Comparison of ENCODE assay signal across 12 cellular contexts in the genomic region with DNA sequence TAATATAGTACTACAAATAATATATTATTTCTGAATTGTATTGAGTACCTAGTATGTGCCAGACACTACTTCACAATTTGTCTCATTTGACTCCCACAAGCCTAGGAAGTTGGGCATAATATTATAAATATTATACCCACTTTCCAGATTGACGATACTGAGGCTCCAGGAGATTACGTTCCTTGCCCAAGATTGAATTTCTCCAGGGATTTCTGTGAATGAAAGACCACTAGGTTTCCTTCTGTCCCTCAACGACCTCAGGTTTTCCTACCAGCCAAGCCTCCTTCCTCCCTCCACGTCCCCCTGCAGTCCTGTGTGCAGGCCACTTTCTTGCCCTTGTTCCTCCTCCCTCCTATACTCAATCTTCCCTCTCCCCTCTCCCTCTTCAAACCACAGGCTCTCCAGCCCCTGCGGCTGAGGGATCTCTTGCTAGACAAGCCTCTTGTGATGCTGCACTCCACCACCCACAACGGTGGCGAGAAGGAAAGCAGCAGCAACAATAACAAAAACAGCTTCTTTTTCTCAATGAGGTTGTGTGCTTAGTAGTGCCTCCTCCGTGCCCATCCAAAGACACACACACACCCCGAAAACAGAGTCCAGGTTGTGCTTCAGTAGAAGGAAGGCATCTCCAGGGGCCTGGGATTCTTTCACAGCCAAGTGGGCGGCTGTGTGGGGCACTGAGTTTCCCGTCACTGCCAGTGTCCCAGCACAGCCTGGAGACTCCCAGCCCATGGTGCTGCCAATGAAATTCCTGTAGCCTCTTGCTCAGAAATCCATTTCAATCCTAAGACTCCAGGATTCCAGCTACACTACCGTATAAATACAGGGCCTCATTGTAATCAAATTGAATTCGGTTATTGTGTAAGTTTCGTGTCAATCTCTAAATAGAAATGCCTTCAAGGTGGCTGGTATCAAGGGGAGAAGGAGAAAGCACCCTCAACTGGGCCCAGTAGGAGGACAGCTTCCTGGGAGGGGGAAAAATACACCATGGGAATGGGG.
DNase-seq lines count a peak whose midpoint lies in the region; ATAC-seq, FAIRE-seq and TF ChIP-seq lines count a peak whose summit lies in the region.
"Had no signal": no experiment of that assay in that cellular context is flagged by ENCODE, and none has a peak within 500 bp of the region (broad histone marks: within the 10 kb centered on the region; RNA-seq: fewer than 3 reads in every experiment).

No MANE protein-coding gene starts in this region.

- peak overlapping the region; percentile 35 for H3K27ac Mint-ChIP-seq in osteocyte (ENCODE audit: unreplicated experiment)
- H3K27ac Mint-ChIP-seq in activated naive CD8-positive, alpha-beta T cell treated with anti-CD3 and anti-CD28 coated beads for 36 hours: no peak overlapping the region
- H3K27ac Mint-ChIP-seq: activated CD8-positive, alpha-beta T cell treated with anti-CD3 and anti-CD28 coated beads, Interleukin-2, amount 10 ng/mL, durations not matched to agents 7 days and 5 days had no signal

- peak overlapping the region; percentile 68; the same call in 1 of the 2 replicates for H2BK12ac ChIP-seq in H1 (ENCODE audit: low read depth, low read length)

- H3K23me2 ChIP-seq in H1 (ENCODE audit: low read depth, low read length): peaks cover 23% of the 10 kb centered on the region; the same call in 1 of the 2 replicates

- in situ Hi-C loops in HepG2 (cut with HindIII; ENCODE audit: extremely low pct_ligation_motif_present, low pct_unique_long_range_greater_than_20kb): loop anchor here (5.0 kb wide), 2 partner anchors 117 to 162 kb away; partner anchors contain the start of gene FOXP4

- TF ChIP-seq RAD21 in HepG2 (CRISPR knock-in tag; IDR thresholded peaks at IDR 0.05): no peak
- TF ChIP-seq RAD21 in H1 (IDR thresholded peaks at IDR 0.05 in 1 of 2, conservative IDR thresholded peaks at IDR 0.05 in 1 of 2; ENCODE audit: low read depth in 2 of 2, low read length in 2 of 2): no peak

- TF ChIP-seq POLR2A in HepG2 (IDR thresholded peaks at IDR 0.05; ENCODE audit: insufficient read depth in 1 of 2, low read depth in 2 of 2, low read length in 2 of 2) (no peak), right lobe of liver (IDR thresholded peaks at IDR 0.05) (no peak), H1 (IDR thresholded peaks at IDR 0.05; ENCODE audit: control extremely low read depth in 1 of 2, low read depth in 2 of 2, low read length in 2 of 2) (no peak)

- no peak overlapping the region for H3K4ac ChIP-seq in H1 (replicated peaks; ENCODE audit: insufficient read length, low read depth, low read length)

- no peak overlapping the region for H2BK5ac ChIP-seq in H1 (ENCODE audit: low read depth, low read length)

- TF ChIP-seq EP300 in HepG2 (IDR thresholded peaks at IDR 0.05; ENCODE audit: low read depth in 2 of 2, low read length in 2 of 2): no peak
- TF ChIP-seq EP300 in HepG2 (CRISPR knock-in tag; IDR thresholded peaks at IDR 0.05; ENCODE audit: borderline replicate concordance): no peak
- TF ChIP-seq EP300 in H1 (IDR thresholded peaks at IDR 0.05; ENCODE audit: borderline replicate concordance in 1 of 2, low read depth in 2 of 2, low read length in 2 of 2): no peak

- no peaks in the 10 kb centered on the region for H3K36me3 Mint-ChIP-seq in osteocyte (ENCODE audit: unreplicated experiment)
- H3K36me3 Mint-ChIP-seq in activated naive CD8-positive, alpha-beta T cell treated with anti-CD3 and anti-CD28 coated beads for 36 hours: no peaks in the 10 kb centered on the region
- H3K36me3 Mint-ChIP-seq: CD8-positive, alpha-beta memory T cell had no signal

- BruUV-seq in HepG2 (replicated peaks; lab: Mats Ljungman, UMichigan): no TSS peak

- H3K9me3 ChIP-seq in HepG2 (ENCODE audit: low read length) (no peaks in the 10 kb centered on the region), right lobe of liver (no peaks in the 10 kb centered on the region), H1 (ENCODE audit: insufficient read depth in 2 of 2, low read depth in 1 of 2, low read length in 1 of 2) (no peaks in the 10 kb centered on the region)

- no peaks in the 10 kb centered on the region for H3K9me3 Mint-ChIP-seq in osteocyte (ENCODE audit: unreplicated experiment)
- no peaks in the 10 kb centered on the region for H3K9me3 Mint-ChIP-seq in activated naive CD8-positive, alpha-beta T cell treated with anti-CD3 and anti-CD28 coated beads for 36 hours
- H3K9me3 Mint-ChIP-seq: CD8-positive, alpha-beta memory T cell had no signal

- no peak overlapping the region for H3K56ac ChIP-seq in H1 (replicated peaks; ENCODE audit: insufficient read length, low read depth, low read length)

- no peak overlapping the region for H3K27ac ChIP-seq in HepG2 (ENCODE audit: extremely low read length, insufficient read depth, low read length)
- no peak overlapping the region for H3K27ac ChIP-seq in right lobe of liver
- no peak overlapping the region for H3K27ac ChIP-seq in H1 (ENCODE audit: low read depth, low read length)
- H3K27ac ChIP-seq: PC-9 had no signal

- H3K4me3 Mint-ChIP-seq in osteocyte (ENCODE audit: unreplicated experiment): no peak overlapping the region
- no peak overlapping the region for H3K4me3 Mint-ChIP-seq in activated naive CD8-positive, alpha-beta T cell treated with anti-CD3 and anti-CD28 coated beads for 36 hours
- H3K4me3 Mint-ChIP-seq: activated CD8-positive, alpha-beta T cell treated with anti-CD3 and anti-CD28 coated beads, Interleukin-2, amount 10 ng/mL, durations not matched to agents 7 days and 5 days had no signal

- whole genome bisulfite sequencing in HepG2 (ENCODE audit: low lambda C conversion rate): 47% methylated on average over 14 of the region's 14 CpGs
- WGBS in right lobe of liver (ENCODE audit: insufficient coverage, low coverage, low lambda C conversion rate, missing lambda C conversion rate): 65% methylated on average over 11 of the region's 14 CpGs
- 58% methylated on average over 13 of the region's 14 CpGs; no CpG with 5 or more reads in 1 of the 2 experiments for WGBS in H1 (ENCODE audit: extremely low coverage in 1 of 2, insufficient coverage in 1 of 2, insufficient read length in 1 of 2, insufficient replicate concordance in 2 of 2, low coverage in 1 of 2, low lambda C conversion rate in 2 of 2, missing lambda C conversion rate in 1 of 2), 2 experiments

- H2BK20ac ChIP-seq in H1 (ENCODE audit: low read length): peak overlapping the region; percentile 1; the same call in 1 of the 2 replicates

- H4K5ac ChIP-seq in H1 (ENCODE audit: insufficient read length, low read depth, low read length): no peak overlapping the region

- H3K79me1 ChIP-seq in H1 (ENCODE audit: low read depth, low read length): no peaks in the 10 kb centered on the region

- ATAC-seq in HepG2 (no peak), right lobe of liver (no peak), GM21515 (IDR thresholded peaks at IDR 0.05; ENCODE audit: unreplicated experiment) (no peak)
- ATAC-seq: activated CD8-positive, alpha-beta T cell treated with anti-CD3 and anti-CD28 coated beads, Interleukin-2, amount 10 ng/mL, durations not matched to agents 7 days and 5 days had no signal

- intact Hi-C loops in HepG2 (cut with micrococcal nuclease; ENCODE audit: unreplicated experiment): no loop called here
- intact Hi-C loops in right lobe of liver (cut with DNase I): loop anchor here in 1 of 2 donors (10.0 kb wide), 1 partner anchor 165 kb away; no protein-coding TSS in a partner anchor

- H2AFZ ChIP-seq in HepG2 (ENCODE audit: low read length) (no peak overlapping the region), H1 (ENCODE audit: low read length) (no peak overlapping the region)
- H2AFZ ChIP-seq: PC-9 had no signal

- H3K4me2 ChIP-seq in HepG2 (ENCODE audit: low read depth, low read length): no peak overlapping the region
- peak overlapping the region in 1 of 2 experiments; percentile 86; a peak in 2 of 4 replicates for H3K4me2 ChIP-seq in H1 (ENCODE audit: insufficient read depth in 1 of 2, low read depth in 2 of 2, low read length in 2 of 2)

- H2AK5ac ChIP-seq in H1 (ENCODE audit: low read depth, low read length): no peak overlapping the region

- POLR2A ChIA-PET in HepG2 (lab: Yijun Ruan, JAX) (no interaction called here), H1 (lab: Charles Lee; ENCODE audit: partially characterized antibody) (interaction anchor here (0.5 to 1.6 kb wide), 6 partner anchors 9 to 481 kb away, joined by 3 to 4 read pairs (median 3); no protein-coding TSS in a partner anchor)

- H3K4me3 ChIP-seq in HepG2 (replicated peaks in 1 of 3; ENCODE audit: insufficient read depth in 1 of 3, low read depth in 2 of 3, low read length in 3 of 3) (no peak overlapping the region), right lobe of liver (no peak overlapping the region), H1 (ENCODE audit: extremely low read depth in 1 of 4, insufficient read depth in 2 of 4, low read depth in 3 of 4, low read length in 4 of 4) (no peak overlapping the region)
- H3K4me3 ChIP-seq: PC-9 had no signal

- FAIRE-seq in HepG2 (lab: Jason Lieb, UNC): no peak
- no peak for FAIRE-seq in H1 (lab: Jason Lieb, UNC)
- FAIRE-seq: small intestine had no signal

- H4K8ac ChIP-seq in H1 (ENCODE audit: extremely low read depth, insufficient read depth, low read length): no peak overlapping the region

- H3K9ac ChIP-seq in HepG2 (ENCODE audit: insufficient read depth, low read depth, low read length): no peak overlapping the region
- H3K9ac ChIP-seq in H1 (replicated peaks in 1 of 4; ENCODE audit: extremely low read depth in 1 of 4, low read depth in 3 of 4, low read length in 3 of 4): no peak overlapping the region

- no peak overlapping the region for H3K14ac ChIP-seq in H1 (ENCODE audit: insufficient read length)

- H3K27me3 Mint-ChIP-seq in osteocyte (ENCODE audit: unreplicated experiment): no peaks in the 10 kb centered on the region
- H3K27me3 Mint-ChIP-seq in activated naive CD8-positive, alpha-beta T cell treated with anti-CD3 and anti-CD28 coated beads for 36 hours: peaks cover 34% of the 10 kb centered on the region

- H4K91ac ChIP-seq in H1 (replicated peaks; ENCODE audit: insufficient read length, low read length): no peak overlapping the region

- H2BK120ac ChIP-seq in H1 (replicated peaks; ENCODE audit: low read depth, low read length): no peak overlapping the region

- peak overlapping the region; percentile 83; the same call in 1 of the 2 replicates for H2BK15ac ChIP-seq in H1 (ENCODE audit: low read length)

- H4K20me1 ChIP-seq in HepG2 (ENCODE audit: insufficient read depth, low read length): no peaks in the 10 kb centered on the region
- H4K20me1 ChIP-seq in H1 (replicated peaks in 1 of 2; ENCODE audit: control insufficient read depth in 1 of 2, insufficient read depth in 2 of 2, low read length in 2 of 2): peaks cover 0 to 2% of the 10 kb centered on the region in 2 experiments

- H3K23ac ChIP-seq in H1 (ENCODE audit: insufficient read length): no peak overlapping the region

- H3K79me2 ChIP-seq in HepG2 (ENCODE audit: insufficient read depth, low read length) (no peaks in the 10 kb centered on the region), H1 (ENCODE audit: control insufficient read depth in 1 of 2, insufficient read depth in 2 of 2, low read length in 2 of 2) (no peaks in the 10 kb centered on the region)

- H3K18ac ChIP-seq in H1 (ENCODE audit: extremely low read depth, low read length): peak overlapping the region; percentile 26

- no peak for TF ChIP-seq CTCF in HepG2 (CRISPR knock-in tag; IDR thresholded peaks at IDR 0.05)
- no peak for TF ChIP-seq CTCF in right lobe of liver (IDR thresholded peaks at IDR 0.05)
- TF ChIP-seq CTCF in H1 (IDR thresholded peaks at IDR 0.05; ENCODE audit: control extremely low read depth in 1 of 3, insufficient read depth in 1 of 3, low read depth in 1 of 3, low read length in 3 of 3): no peak
- TF ChIP-seq CTCF in osteocyte (IDR thresholded peaks at IDR 0.05): no peak

- DNase-seq in HepG2 (ENCODE audit: low spot score) (no peak), right lobe of liver (no peak), H1 (ENCODE audit: low read depth in 1 of 2, low spot score in 2 of 2) (no peak), osteocyte (ENCODE audit: extremely low spot score, unreplicated experiment) (no peak), SIG-M5 (lab: John Stamatoyannopoulos, UW) (no peak)
- DNase-seq in stimulated activated CD4-positive, alpha-beta T cell treated with anti-CD3 and anti-CD28 coated beads, Interleukin-12 subunit alpha, Interleukin-12 subunit beta, amount 100 ng/mL, for 4 hours: no peak
- DNase-seq in activated naive CD8-positive, alpha-beta T cell treated with anti-CD3 and anti-CD28 coated beads for 36 hours: no peak
- DNase-seq: activated CD8-positive, alpha-beta T cell treated with anti-CD3 and anti-CD28 coated beads, Interleukin-2, amount 10 ng/mL, durations not matched to agents 7 days and 5 days; CD8-positive, alpha-beta memory T cell; small intestine had no signal

- no peaks in the 10 kb centered on the region for H3K36me3 ChIP-seq in HepG2 (replicated peaks in 1 of 2; ENCODE audit: control insufficient read depth in 1 of 2, insufficient read depth in 2 of 2, low read length in 2 of 2)
- H3K36me3 ChIP-seq in right lobe of liver: no peaks in the 10 kb centered on the region
- no peaks in the 10 kb centered on the region for H3K36me3 ChIP-seq in H1 (ENCODE audit: control insufficient read depth in 2 of 4, insufficient read depth in 4 of 4, low read length in 3 of 4)

- peaks cover 3 to 40% of the 10 kb centered on the region in 2 experiments; a peak in 4 of 5 replicates for H3K27me3 ChIP-seq in HepG2 (ENCODE audit: control insufficient read depth in 1 of 2, insufficient read depth in 2 of 2, low read length in 2 of 2)
- no peaks in the 10 kb centered on the region for H3K27me3 ChIP-seq in right lobe of liver
- peaks cover 21 to 63% (median 53%) of the 10 kb centered on the region in 4 experiments for H3K27me3 ChIP-seq in H1 (replicated peaks in 1 of 4; ENCODE audit: control insufficient read depth in 3 of 4, extremely low read depth in 1 of 4, insufficient read depth in 3 of 4, low read length in 3 of 4)

- H3K4me1 Mint-ChIP-seq in osteocyte (ENCODE audit: unreplicated experiment): peaks cover 31% of the 10 kb centered on the region
- peaks cover 20% of the 10 kb centered on the region for H3K4me1 Mint-ChIP-seq in activated naive CD8-positive, alpha-beta T cell treated with anti-CD3 and anti-CD28 coated beads for 36 hours

- CTCF ChIA-PET in HepG2 (lab: Yijun Ruan, JAX; ENCODE audit: low intra/inter-chr PET ratio, low total read pairs) (no interaction called here), H1 (lab: Charles Lee; ENCODE audit: partially characterized antibody) (interaction anchor here (0.9 to 18.6 kb wide), 8 partner anchors 14 to 253 kb away, joined by 3 to 361 read pairs (median 6); no protein-coding TSS in a partner anchor)

- peaks cover 48% of the 10 kb centered on the region for H3K4me1 ChIP-seq in HepG2 (ENCODE audit: insufficient read depth, low read length)
- H3K4me1 ChIP-seq in right lobe of liver: peaks cover 0 to 11% (median 0%) of the 10 kb centered on the region in 4 donors
- H3K4me1 ChIP-seq in H1 (replicated peaks in 1 of 4; ENCODE audit: control insufficient read depth in 3 of 4, insufficient read depth in 4 of 4, low read length in 3 of 4): peaks cover 3 to 32% (median 13%) of the 10 kb centered on the region in 4 experiments

Comparison
In these comparisons a context has a peak if more than half of its experiments do, and no peak if none do; other contexts are left out.
1. Of the 41 proteins assayed by ChIP-seq in both HepG2 and H1: peak only in HepG2: none; only in H1: KDM1A; in both: none; in neither: 40.